In the genomic region with DNA sequence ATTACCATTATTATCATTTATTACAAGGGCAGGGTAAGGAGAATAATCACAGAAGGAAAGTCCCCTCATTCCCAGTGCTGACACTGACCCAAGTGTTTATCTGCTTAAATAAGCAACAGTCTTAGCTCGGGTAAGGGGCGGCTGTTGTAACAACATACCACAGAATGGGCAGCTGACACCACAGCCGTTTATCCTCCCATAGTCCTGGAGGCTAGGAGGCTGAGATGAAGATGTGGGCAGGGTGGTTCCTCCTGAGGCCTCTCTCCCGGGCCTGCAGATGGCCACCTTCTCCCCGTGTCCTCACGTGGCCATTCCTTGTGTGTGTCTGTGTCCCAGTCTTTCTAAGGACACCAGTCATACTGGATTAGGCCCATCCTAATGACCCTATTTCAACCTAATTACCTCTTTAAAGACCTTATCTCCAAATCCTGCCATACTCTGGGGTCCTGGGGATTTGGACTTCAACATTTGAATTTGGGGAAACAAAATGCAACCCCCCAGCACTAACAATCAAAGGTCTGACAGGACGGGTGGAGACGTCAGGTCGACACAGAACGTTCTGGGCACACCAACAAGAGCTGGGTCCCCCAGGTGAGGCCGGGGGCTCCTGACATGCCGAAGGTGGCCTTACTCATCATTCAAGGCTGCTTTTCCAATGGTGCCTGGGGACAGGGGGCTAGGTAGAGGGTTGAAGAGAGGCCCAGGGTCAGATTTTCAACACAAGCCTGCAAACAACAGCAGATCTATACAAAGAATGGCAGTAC, we compare ENCODE assay signal across 1 cellular context.
TF ChIP-seq lines count a peak whose summit lies in the region.

No MANE protein-coding gene starts in this region.

TF ChIP-seq in IMR-90, 13 proteins besides CTCF, POLR2A, EP300 and RAD21:
- TF ChIP-seq SMC3 (IDR thresholded peaks at IDR 0.05; ENCODE audit: low read depth, low read length) (no peak), RCOR1 (IDR thresholded peaks at IDR 0.05; ENCODE audit: insufficient replicate concordance, low read length) (no peak), CEBPB (IDR thresholded peaks at IDR 0.05; ENCODE audit: low read depth, low read length) (no peak), CHD1 (IDR thresholded peaks at IDR 0.05; ENCODE audit: low read depth, low read length) (no peak), RFX5 (IDR thresholded peaks at IDR 0.05; ENCODE audit: low read depth, low read length) (no peak), FOS (IDR thresholded peaks at IDR 0.05; ENCODE audit: low read depth, low read length) (no peak), MAFK (IDR thresholded peaks at IDR 0.05; ENCODE audit: low read depth, low read length) (no peak), NFE2L2 (IDR thresholded peaks at IDR 0.05; ENCODE audit: low read depth, low read length) (no peak), BHLHE40 (IDR thresholded peaks at IDR 0.05; ENCODE audit: low read depth, low read length) (no peak), MAZ (IDR thresholded peaks at IDR 0.05; ENCODE audit: borderline replicate concordance, low read depth, low read length) (no peak), MXI1 (IDR thresholded peaks at IDR 0.05; ENCODE audit: borderline replicate concordance, low read depth, low read length) (no peak)
- TF ChIP-seq, protein P1, sequence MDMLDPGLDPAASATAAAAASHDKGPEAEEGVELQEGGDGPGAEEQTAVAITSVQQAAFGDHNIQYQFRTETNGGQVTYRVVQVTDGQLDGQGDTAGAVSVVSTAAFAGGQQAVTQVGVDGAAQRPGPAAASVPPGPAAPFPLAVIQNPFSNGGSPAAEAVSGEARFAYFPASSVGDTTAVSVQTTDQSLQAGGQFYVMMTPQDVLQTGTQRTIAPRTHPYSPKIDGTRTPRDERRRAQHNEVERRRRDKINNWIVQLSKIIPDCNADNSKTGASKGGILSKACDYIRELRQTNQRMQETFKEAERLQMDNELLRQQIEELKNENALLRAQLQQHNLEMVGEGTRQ (IDR thresholded peaks at IDR 0.05; ENCODE audit: low read depth, low read length), result no peak
- TF ChIP-seq, protein P2, sequence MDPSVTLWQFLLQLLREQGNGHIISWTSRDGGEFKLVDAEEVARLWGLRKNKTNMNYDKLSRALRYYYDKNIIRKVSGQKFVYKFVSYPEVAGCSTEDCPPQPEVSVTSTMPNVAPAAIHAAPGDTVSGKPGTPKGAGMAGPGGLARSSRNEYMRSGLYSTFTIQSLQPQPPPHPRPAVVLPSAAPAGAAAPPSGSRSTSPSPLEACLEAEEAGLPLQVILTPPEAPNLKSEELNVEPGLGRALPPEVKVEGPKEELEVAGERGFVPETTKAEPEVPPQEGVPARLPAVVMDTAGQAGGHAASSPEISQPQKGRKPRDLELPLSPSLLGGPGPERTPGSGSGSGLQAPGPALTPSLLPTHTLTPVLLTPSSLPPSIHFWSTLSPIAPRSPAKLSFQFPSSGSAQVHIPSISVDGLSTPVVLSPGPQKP (IDR thresholded peaks at IDR 0.05; ENCODE audit: borderline replicate concordance, low read depth, low read length), result no peak
